In genomic region chr1:100614570-100614969, GRCh38 we compare ENCODE assay signal across 20 cellular contexts.
DNase-seq lines count a peak whose midpoint lies in the region; ATAC-seq, FAIRE-seq and TF ChIP-seq lines count a peak whose summit lies in the region.
"Had no signal": no experiment of that assay in that cellular context is flagged by ENCODE, and none has a peak within 500 bp of the region (broad histone marks: within the 10 kb centered on the region; RNA-seq: fewer than 3 reads in every experiment).

No MANE protein-coding gene starts in this region.

- DNase-seq in activated CD4-positive, alpha-beta T cell treated with anti-CD3 and anti-CD28 coated beads, Interleukin-2, amount 10 ng/mL, durations not matched to agents 24 days and 14 days: peak; percentile 69
- DNase-seq in activated CD4-positive, alpha-beta T cell treated with anti-CD3 and anti-CD28 coated beads for 4 hours: no peak
- DNase-seq in activated T-helper 2 cell treated with anti-CD3 and anti-CD28 coated beads, Interferon-gamma antibody, Interleukin-2, Interleukin-4, amounts not matched to agents 10 μg/mL and 5 μg/mL and 100 μg/mL, durations not matched to agents 14 hours and 24 hours and 36 hours (ENCODE audit: low spot score): no peak
- no peak for DNase-seq in naive thymus-derived CD4-positive, alpha-beta T cell
- DNase-seq in HAP-1 (ENCODE audit: low spot score in 2 of 2) (no peak), GM10266 (ENCODE audit: extremely low spot score) (no peak), kidney (no peak)
- DNase-seq: amygdala; Calu3; heart left ventricle; Kasumi-1; left ventricle myocardium superior; NCI-H1092 treated with DMSO at 0.1 percent for 48 hours; NCI-H2081; NCI-H446 treated with DMSO at 0.1 percent for 48 hours; stimulated activated CD4-positive, alpha-beta T cell treated with anti-CD3 and anti-CD28 coated beads, Interleukin-4, amount 100 ng/mL, for 1 hour had no signal

- CTCF ChIA-PET in naive thymus-derived CD4-positive, alpha-beta T cell (lab: Charles Lee): interaction anchor here (0.5 kb wide), 1 partner anchor 1484 kb away, joined by 3 read pairs; no protein-coding TSS in a partner anchor

- H3K9ac ChIP-seq in kidney (ENCODE audit: low read length in 2 of 2): no peak overlapping the region

- H3K27ac ChIP-seq in KOPT-K1 (ENCODE audit: low read depth, low read length, poor library complexity, severe bottlenecking): peak overlapping the region; percentile 65
- no peak overlapping the region for H3K27ac ChIP-seq in naive thymus-derived CD4-positive, alpha-beta T cell (ENCODE audit: low read depth, low read length)
- H3K27ac ChIP-seq in kidney (ENCODE audit: low read depth in 2 of 2, low read length in 2 of 2): no peak overlapping the region
- H3K27ac ChIP-seq: heart left ventricle had no signal

- peaks cover 12% of the 10 kb centered on the region for H3K4me1 Mint-ChIP-seq in activated CD4-positive, alpha-beta T cell treated with anti-CD3 and anti-CD28 coated beads, Interleukin-2, amount 10 ng/mL, durations not matched to agents 24 days and 14 days
- H3K4me1 Mint-ChIP-seq in activated T-helper 2 cell treated with anti-CD3 and anti-CD28 coated beads, Interferon-gamma antibody, Interleukin-2, Interleukin-4, amounts not matched to agents 10 μg/mL and 5 μg/mL and 100 μg/mL, durations not matched to agents 14 hours and 24 hours and 36 hours (ENCODE audit: low read depth): peaks cover 13% of the 10 kb centered on the region
- H3K4me1 Mint-ChIP-seq in naive thymus-derived CD4-positive, alpha-beta T cell: peaks cover 9 to 23% (median 21%) of the 10 kb centered on the region in 7 donors

- H3K36me3 ChIP-seq in KOPT-K1 (ENCODE audit: insufficient read depth, low read length): no peaks in the 10 kb centered on the region
- no peaks in the 10 kb centered on the region for H3K36me3 ChIP-seq in naive thymus-derived CD4-positive, alpha-beta T cell (ENCODE audit: control insufficient read depth in 2 of 3, insufficient read depth in 3 of 3, low read length in 3 of 3)
- no peaks in the 10 kb centered on the region for H3K36me3 ChIP-seq in HAP-1 (replicated peaks)
- H3K36me3 ChIP-seq in kidney (ENCODE audit: control insufficient read depth in 1 of 2, insufficient read depth in 2 of 2, low read length in 2 of 2): no peaks in the 10 kb centered on the region
- H3K36me3 ChIP-seq: heart left ventricle had no signal

- no peaks in the 10 kb centered on the region for H3K9me3 Mint-ChIP-seq in activated CD4-positive, alpha-beta T cell treated with anti-CD3 and anti-CD28 coated beads, Interleukin-2, amount 10 ng/mL, durations not matched to agents 24 days and 14 days
- H3K9me3 Mint-ChIP-seq in activated T-helper 2 cell treated with anti-CD3 and anti-CD28 coated beads, Interferon-gamma antibody, Interleukin-2, Interleukin-4, amounts not matched to agents 10 μg/mL and 5 μg/mL and 100 μg/mL, durations not matched to agents 14 hours and 24 hours and 36 hours: no peaks in the 10 kb centered on the region
- peaks cover 0 to 2% (median 0%) of the 10 kb centered on the region in 11 donors for H3K9me3 Mint-ChIP-seq in naive thymus-derived CD4-positive, alpha-beta T cell
- H3K9me3 Mint-ChIP-seq: dendritic cell treated with granulocyte-macrophage colony-stimulating factor and Interleukin-4, amounts not matched to agents 40 ng/mL and 50 ng/mL, for 4 days had no signal

- H3K9me3 ChIP-seq in KOPT-K1 (ENCODE audit: insufficient read depth, low read length, poor library complexity, severe bottlenecking): no peaks in the 10 kb centered on the region
- no peaks in the 10 kb centered on the region for H3K9me3 ChIP-seq in naive thymus-derived CD4-positive, alpha-beta T cell (ENCODE audit: control insufficient read depth in 2 of 3, low read length in 3 of 3)
- H3K9me3 ChIP-seq in HAP-1: no peaks in the 10 kb centered on the region
- no peaks in the 10 kb centered on the region for H3K9me3 ChIP-seq in kidney (ENCODE audit: control insufficient read depth in 1 of 2, low read length in 2 of 2)
- H3K9me3 ChIP-seq: heart left ventricle had no signal

- H3K27me3 ChIP-seq in naive thymus-derived CD4-positive, alpha-beta T cell (ENCODE audit: control insufficient read depth in 2 of 2, insufficient read depth in 2 of 2, low read length in 2 of 2): no peaks in the 10 kb centered on the region
- no peaks in the 10 kb centered on the region for H3K27me3 ChIP-seq in HAP-1 (ENCODE audit: low read depth)
- H3K27me3 ChIP-seq: heart left ventricle had no signal

- POLR2A ChIA-PET in naive thymus-derived CD4-positive, alpha-beta T cell (lab: Charles Lee): no interaction called here

- peaks cover 2% of the 10 kb centered on the region for H3K27me3 Mint-ChIP-seq in activated CD4-positive, alpha-beta T cell treated with anti-CD3 and anti-CD28 coated beads, Interleukin-2, amount 10 ng/mL, durations not matched to agents 24 days and 14 days
- peaks cover 14% of the 10 kb centered on the region for H3K27me3 Mint-ChIP-seq in activated T-helper 2 cell treated with anti-CD3 and anti-CD28 coated beads, Interferon-gamma antibody, Interleukin-2, Interleukin-4, amounts not matched to agents 10 μg/mL and 5 μg/mL and 100 μg/mL, durations not matched to agents 14 hours and 24 hours and 36 hours (ENCODE audit: low read depth)
- peaks cover 0 to 12% (median 0%) of the 10 kb centered on the region in 5 donors for H3K27me3 Mint-ChIP-seq in naive thymus-derived CD4-positive, alpha-beta T cell
- H3K27me3 Mint-ChIP-seq: dendritic cell treated with granulocyte-macrophage colony-stimulating factor and Interleukin-4, amounts not matched to agents 40 ng/mL and 50 ng/mL, for 4 days had no signal

- ATAC-seq in naive thymus-derived CD4-positive, alpha-beta T cell: no peak
- ATAC-seq: heart left ventricle, left ventricle myocardium superior had no signal

- FAIRE-seq in kidney (lab: Jason Lieb, UNC): no peak
- FAIRE-seq: TTC549 had no signal

- H3K4me3 ChIP-seq in naive thymus-derived CD4-positive, alpha-beta T cell (ENCODE audit: low read length): peak overlapping the region; percentile 2
- no peak overlapping the region for H3K4me3 ChIP-seq in HAP-1
- no peak overlapping the region for H3K4me3 ChIP-seq in kidney (ENCODE audit: low read length in 2 of 2)
- H3K4me3 ChIP-seq: heart left ventricle, smooth muscle cell had no signal

- H3K27ac Mint-ChIP-seq in activated CD4-positive, alpha-beta T cell treated with anti-CD3 and anti-CD28 coated beads, Interleukin-2, amount 10 ng/mL, durations not matched to agents 24 days and 14 days: peak overlapping the region; percentile 48
- H3K27ac Mint-ChIP-seq in activated T-helper 2 cell treated with anti-CD3 and anti-CD28 coated beads, Interferon-gamma antibody, Interleukin-2, Interleukin-4, amounts not matched to agents 10 μg/mL and 5 μg/mL and 100 μg/mL, durations not matched to agents 14 hours and 24 hours and 36 hours: no peak overlapping the region
- peak overlapping the region in 3 of 9 donors; percentile 16 to 81 (median 60) for H3K27ac Mint-ChIP-seq in naive thymus-derived CD4-positive, alpha-beta T cell
- H3K27ac Mint-ChIP-seq: dendritic cell treated with granulocyte-macrophage colony-stimulating factor and Interleukin-4, amounts not matched to agents 40 ng/mL and 50 ng/mL, for 4 days had no signal

- peaks cover 4 to 7% of the 10 kb centered on the region in 2 donors for H3K4me1 ChIP-seq in naive thymus-derived CD4-positive, alpha-beta T cell (ENCODE audit: control insufficient read depth in 2 of 2, insufficient read depth in 2 of 2, low read length in 2 of 2)
- H3K4me1 ChIP-seq in HAP-1 (no peaks in the 10 kb centered on the region), kidney (ENCODE audit: control insufficient read depth in 1 of 2, insufficient read depth in 1 of 2, low read depth in 1 of 2, low read length in 2 of 2) (peaks cover 5 to 14% of the 10 kb centered on the region in 2 donors)
- H3K4me1 ChIP-seq: heart left ventricle had no signal

- H3K4me3 Mint-ChIP-seq in activated CD4-positive, alpha-beta T cell treated with anti-CD3 and anti-CD28 coated beads, Interleukin-2, amount 10 ng/mL, durations not matched to agents 24 days and 14 days: peak overlapping the region; percentile 61
- H3K4me3 Mint-ChIP-seq in activated T-helper 2 cell treated with anti-CD3 and anti-CD28 coated beads, Interferon-gamma antibody, Interleukin-2, Interleukin-4, amounts not matched to agents 10 μg/mL and 5 μg/mL and 100 μg/mL, durations not matched to agents 14 hours and 24 hours and 36 hours (ENCODE audit: low read depth): peak overlapping the region; percentile 45
- peak overlapping the region in 8 of 10 donors; percentile 10 to 75 (median 63) for H3K4me3 Mint-ChIP-seq in naive thymus-derived CD4-positive, alpha-beta T cell
- H3K4me3 Mint-ChIP-seq: dendritic cell treated with granulocyte-macrophage colony-stimulating factor and Interleukin-4, amounts not matched to agents 40 ng/mL and 50 ng/mL, for 4 days had no signal

- H3K36me3 Mint-ChIP-seq in activated CD4-positive, alpha-beta T cell treated with anti-CD3 and anti-CD28 coated beads, Interleukin-2, amount 10 ng/mL, durations not matched to agents 24 days and 14 days (ENCODE audit: low read depth): no peaks in the 10 kb centered on the region
- no peaks in the 10 kb centered on the region for H3K36me3 Mint-ChIP-seq in activated T-helper 2 cell treated with anti-CD3 and anti-CD28 coated beads, Interferon-gamma antibody, Interleukin-2, Interleukin-4, amounts not matched to agents 10 μg/mL and 5 μg/mL and 100 μg/mL, durations not matched to agents 14 hours and 24 hours and 36 hours (ENCODE audit: low read depth)
- H3K36me3 Mint-ChIP-seq in naive thymus-derived CD4-positive, alpha-beta T cell: no peaks in the 10 kb centered on the region

- in situ Hi-C loops in HAP-1 (cut with MboI; ENCODE audit: low sequenced_read_pairs): loop anchor here (10.0 kb wide), 1 partner anchor 250 kb away; no protein-coding TSS in a partner anchor

- intact Hi-C loops in activated CD4-positive, alpha-beta T cell treated with anti-CD3 and anti-CD28 coated beads, Interleukin-2, amount 10 ng/mL, durations not matched to agents 24 days and 14 days (cut with micrococcal nuclease): no loop called here
- intact Hi-C loops in activated T-helper 2 cell treated with anti-CD3 and anti-CD28 coated beads, Interferon-gamma antibody, Interleukin-2, Interleukin-4, amounts not matched to agents 10 μg/mL and 5 μg/mL and 100 μg/mL, durations not matched to agents 14 hours and 24 hours and 36 hours (cut with micrococcal nuclease): no loop called here
- intact Hi-C loops in naive thymus-derived CD4-positive, alpha-beta T cell (cut with micrococcal nuclease): loop anchor here in 1 of 2 donors (5.0 kb wide), 1 partner anchor 577 kb away; a partner anchor contains a TSS
- intact Hi-C loops in kidney (cut with DNase I): loop anchor here (5.0 kb wide), 1 partner anchor 248 kb away; no protein-coding TSS in a partner anchor

- no peak for TF ChIP-seq CTCF in GM10266 (IDR thresholded peaks at IDR 0.05; ENCODE audit: control insufficient read depth, insufficient read depth, low read depth, missing control alignments)
- TF ChIP-seq CTCF in kidney (IDR thresholded peaks at IDR 0.05; ENCODE audit: borderline replicate concordance, extremely low read depth, insufficient read depth): no peak
